In genomic region chr5:9045946-9046345, GRCh38 we compare ENCODE assay signal across 2 cellular contexts.
TF ChIP-seq lines count a peak whose summit lies in the region.

No MANE protein-coding gene starts in this region.

TF ChIP-seq in SK-N-SH, 30 proteins besides CTCF, POLR2A, EP300 and RAD21 (continued from another document):
- TF ChIP-seq ZBTB33 (IDR thresholded peaks at IDR 0.05; ENCODE audit: borderline replicate concordance, low read depth) (no peak), MXI1 (IDR thresholded peaks at IDR 0.05; ENCODE audit: low read depth, low read length) (no peak), MEF2A (IDR thresholded peaks at IDR 0.05; ENCODE audit: borderline replicate concordance, low read depth) (no peak), RFX5 (IDR thresholded peaks at IDR 0.05; ENCODE audit: low read length) (no peak), GATA2 (CRISPR knock-in tag; IDR thresholded peaks at IDR 0.05) (no peak), SIN3A (IDR thresholded peaks at IDR 0.05; ENCODE audit: borderline replicate concordance, low read depth, low read length) (no peak)
TF ChIP-seq in SK-N-SH: peak in this region for 0.

TF ChIP-seq in SK-N-SH treated with all-trans-retinoic acid at 6 μM for 48 hours, 23 proteins besides CTCF, POLR2A, EP300 and RAD21 (continued from another document):
- TF ChIP-seq OSR1 (CRISPR knock-in tag; IDR thresholded peaks at IDR 0.05), result no peak
- no peak for TF ChIP-seq PPARA (CRISPR knock-in tag; IDR thresholded peaks at IDR 0.05; ENCODE audit: borderline replicate concordance)
- no peak for TF ChIP-seq RARB (CRISPR knock-in tag; IDR thresholded peaks at IDR 0.05)
- TF ChIP-seq POU6F1 (CRISPR knock-in tag; IDR thresholded peaks at IDR 0.05; ENCODE audit: borderline replicate concordance, low read depth), result no peak
- TF ChIP-seq ESRRG (CRISPR knock-in tag; IDR thresholded peaks at IDR 0.05), result no peak
- TF ChIP-seq CSDC2 (CRISPR knock-in tag; IDR thresholded peaks at IDR 0.05), result no peak
- no peak for TF ChIP-seq SNAI2 (CRISPR knock-in tag; IDR thresholded peaks at IDR 0.05)
- TF ChIP-seq ZNF565 (CRISPR knock-in tag; conservative IDR thresholded peaks at IDR 0.05; ENCODE audit: low read depth), result no peak
TF ChIP-seq in SK-N-SH treated with all-trans-retinoic acid at 6 μM for 48 hours: peak in this region for 0.
